8 cellular contexts compared by ENCODE assay signal in genomic region chr1:24536391-24536840, GRCh38. TPM values are rescaled to one million over a fixed set of nuclear protein-coding genes. Genes with fewer than 3 reads are reported as not detected.
DNase-seq lines count a peak whose midpoint lies in the region; ATAC-seq, FAIRE-seq and TF ChIP-seq lines count a peak whose summit lies in the region.

No MANE protein-coding gene starts in this region.

- H3K9me3 ChIP-seq in HepG2 (ENCODE audit: low read length) = no peaks in the 10 kb centered on the region

- no peak overlapping the region for H2AFZ ChIP-seq in HepG2 (ENCODE audit: low read length)

- peak overlapping the region; percentile 64 for H3K27ac ChIP-seq in HepG2 (ENCODE audit: extremely low read length, insufficient read depth, low read length)

- TF ChIP-seq CTCF in HepG2 (CRISPR knock-in tag; IDR thresholded peaks at IDR 0.05) = no peak

- peaks cover 55% of the 10 kb centered on the region for H3K4me1 ChIP-seq in HepG2 (ENCODE audit: insufficient read depth, low read length)

- BruUV-seq in HepG2 (replicated peaks; lab: Mats Ljungman, UMichigan) = no TSS peak

- CTCF ChIA-PET in HepG2 (lab: Yijun Ruan, JAX; ENCODE audit: low intra/inter-chr PET ratio, low total read pairs) = no interaction called here

- POLR2A ChIA-PET in HepG2 (lab: Yijun Ruan, JAX) = interaction anchor here (1.6 kb wide), 2 partner anchors 22 to 32 kb away, joined by 3 to 7 read pairs; no protein-coding TSS in a partner anchor

- TF ChIP-seq EP300 in HepG2 (IDR thresholded peaks at IDR 0.05; ENCODE audit: low read depth in 2 of 2, low read length in 2 of 2) = no peak
- no peak for TF ChIP-seq EP300 in HepG2 (CRISPR knock-in tag; IDR thresholded peaks at IDR 0.05; ENCODE audit: borderline replicate concordance)

- TF ChIP-seq POLR2A in HepG2 (IDR thresholded peaks at IDR 0.05; ENCODE audit: insufficient read depth in 1 of 2, low read depth in 2 of 2, low read length in 2 of 2) = no peak
- no peak for TF ChIP-seq POLR2A in H54 (IDR thresholded peaks at IDR 0.05; ENCODE audit: low read depth, low read length)

- no peaks in the 10 kb centered on the region for H4K20me1 ChIP-seq in HepG2 (ENCODE audit: insufficient read depth, low read length)

- WGBS in HepG2 (ENCODE audit: low lambda C conversion rate) = 35% methylated on average over 7 of the region's 7 CpGs

- no peak for TF ChIP-seq RAD21 in HepG2 (CRISPR knock-in tag; IDR thresholded peaks at IDR 0.05)

- intact Hi-C loops in HepG2 (cut with micrococcal nuclease; ENCODE audit: unreplicated experiment) = no loop called here

- peak overlapping the region; percentile 11 for H3K9ac ChIP-seq in HepG2 (ENCODE audit: insufficient read depth, low read depth, low read length)

- peak; percentile 83 for FAIRE-seq in HepG2 (lab: Jason Lieb, UNC)
- FAIRE-seq in H54 (lab: Jason Lieb, UNC) = no peak

- peak overlapping the region; percentile 30 for H3K4me2 ChIP-seq in HepG2 (ENCODE audit: low read depth, low read length)

- no peak overlapping the region for H3K4me3 ChIP-seq in HepG2 (replicated peaks in 1 of 3; ENCODE audit: insufficient read depth in 1 of 3, low read depth in 2 of 3, low read length in 3 of 3)

- ATAC-seq in HepG2 = no peak

- peaks cover 3 to 5% of the 10 kb centered on the region in 2 experiments; a peak in 2 of 5 replicates for H3K36me3 ChIP-seq in HepG2 (replicated peaks in 1 of 2; ENCODE audit: control insufficient read depth in 1 of 2, insufficient read depth in 2 of 2, low read length in 2 of 2)

- no peaks in the 10 kb centered on the region for H3K27me3 ChIP-seq in HepG2 (ENCODE audit: control insufficient read depth in 1 of 2, insufficient read depth in 2 of 2, low read length in 2 of 2)

- no peaks in the 10 kb centered on the region for H3K79me2 ChIP-seq in HepG2 (ENCODE audit: insufficient read depth, low read length)

- DNase-seq in NK-92 treated with Interleukin-12 subunit alpha and Interleukin-12 subunit beta, amount 100 ng/mL, for 24 hours (lab: John Stamatoyannopoulos, UW) = peak; percentile 68
- DNase-seq in NK-92 (lab: John Stamatoyannopoulos, UW; ENCODE audit: unreplicated experiment) = no peak
- DNase-seq in NCI-H2029 treated with DMSO at 0.1 percent for 48 hours (lab: John Stamatoyannopoulos, UW) = peak; percentile 70
- peak; percentile 80 for DNase-seq in activated CD8-positive, alpha-beta memory T cell treated with anti-CD3 and anti-CD28 coated beads, Interleukin-2, amount 50 U/mL, for 48 hours
- peak; percentile 35 for DNase-seq in HepG2 (ENCODE audit: low spot score)
- DNase-seq in stimulated activated naive CD4-positive, alpha-beta T cell treated with Interleukin-2 at 50 U/mL for 16 hours (lab: John Stamatoyannopoulos, UW) = peak; percentile 55
- DNase-seq in H54 (ENCODE audit: insufficient read length, low spot score) = no peak
- DNase-seq in NCI-H2196 (lab: John Stamatoyannopoulos, UW; ENCODE audit: unreplicated experiment) = no peak

- in situ Hi-C loops in HepG2 (cut with HindIII; ENCODE audit: extremely low pct_ligation_motif_present, low pct_unique_long_range_greater_than_20kb) = no loop called here

TF ChIP-seq in HepG2, 621 proteins besides CTCF, POLR2A, EP300 and RAD21 (continues in another document):
- TF ChIP-seq ZNF329 (CRISPR knock-in tag; IDR thresholded peaks at IDR 0.05; ENCODE audit: low read depth) (no peak), ZBTB33 (CRISPR knock-in tag; IDR thresholded peaks at IDR 0.05) (no peak), KLF16 (CRISPR knock-in tag; IDR thresholded peaks at IDR 0.05) (no peak), NCOA5 (CRISPR knock-in tag; IDR thresholded peaks at IDR 0.05) (no peak), ZNF414 (CRISPR knock-in tag; IDR thresholded peaks at IDR 0.05) (no peak), ZNF343 (CRISPR knock-in tag; IDR thresholded peaks at IDR 0.05) (no peak)

RNA-seq across cellular contexts. Expression of gene NCMAP, which starts 19.5 kb away (rescaled TPM):
- 2.7 and 2.9 TPM in 2 replicates for total RNA-seq in HepG2 (2016; rRNA removed; fragmentation: Illumina TruSeq; extraction: Trizol)
- 1.1 and 1.7 TPM in 2 replicates for total RNA-seq in HepG2 (2016; cell fraction: cytosol; rRNA removed; fragmentation: Illumina TruSeq; extraction: Trizol; ENCODE audit: low read depth)
- total RNA-seq in HepG2 (2016; cell fraction: insoluble cytoplasmic fraction; rRNA removed; fragmentation: Illumina TruSeq; extraction: Trizol) = 2.5 and 2.7 TPM in 2 replicates
- 3.6 and 4.1 TPM in 2 replicates for total RNA-seq in HepG2 (2016; cell fraction: membrane; rRNA removed; fragmentation: Illumina TruSeq; extraction: Trizol)
- 1.3 and 1.7 TPM in 2 replicates for total RNA-seq in HepG2 (2016; cell fraction: nucleus; rRNA removed; fragmentation: Illumina TruSeq; extraction: Trizol)
- polyA plus RNA-seq in HepG2 (2011; rRNA removed) = 20.0 and 22.0 TPM in 2 replicates
- 16.3 and 22.0 TPM in 2 replicates for polyA plus RNA-seq in HepG2 (2011; cell fraction: cytosol; rRNA removed)
- 6.2 and 8.2 TPM in 2 replicates for polyA plus RNA-seq in HepG2 (2011; cell fraction: nucleus; rRNA removed)
- 9.9 and 19.2 TPM in 2 replicates for polyA plus RNA-seq in HepG2 (2012)
- 1.1 and 1.6 TPM in 2 replicates for polyA plus RNA-seq in HepG2 (2016; cell fraction: cytosol; fragmentation: Illumina TruSeq; extraction: Trizol; ENCODE audit: low read depth)
- 2.0 and 2.2 TPM in 2 replicates for polyA plus RNA-seq in HepG2 (2016; cell fraction: insoluble cytoplasmic fraction; fragmentation: Illumina TruSeq; extraction: Trizol; ENCODE audit: low read depth)
- polyA plus RNA-seq in HepG2 (2016; cell fraction: membrane; fragmentation: Illumina TruSeq; extraction: Trizol; ENCODE audit: low read depth) = 2.3 and 3.2 TPM in 2 replicates
- 2.1 and 2.3 TPM in 2 replicates for polyA plus RNA-seq in HepG2 (2016; cell fraction: nucleus; fragmentation: Illumina TruSeq; extraction: Trizol; ENCODE audit: insufficient read depth, low read depth)
- polyA minus RNA-seq in HepG2 (2011; rRNA and poly(A)+ RNA removed; ENCODE audit: low replicate concordance) = 28.8 TPM in 1 of 2 replicates, not detected in the other
- 13.1 and 18.4 TPM in 2 replicates for polyA minus RNA-seq in HepG2 (2011; cell fraction: cytosol; rRNA and poly(A)+ RNA removed)
- 6.2 and 9.0 TPM in 2 replicates for polyA minus RNA-seq in HepG2 (2011; cell fraction: nucleus; rRNA and poly(A)+ RNA removed)

RNA-seq across cellular contexts. Expression of gene RCAN3, which starts 33.8 kb away (rescaled TPM):
- 13.3 and 13.6 TPM in 2 replicates for total RNA-seq in HepG2 (2016; rRNA removed; fragmentation: Illumina TruSeq; extraction: Trizol)
- 11.1 and 12.8 TPM in 2 replicates for total RNA-seq in HepG2 (2016; cell fraction: cytosol; rRNA removed; fragmentation: Illumina TruSeq; extraction: Trizol; ENCODE audit: low read depth)
- 12.7 and 13.1 TPM in 2 replicates for total RNA-seq in HepG2 (2016; cell fraction: insoluble cytoplasmic fraction; rRNA removed; fragmentation: Illumina TruSeq; extraction: Trizol)
- 11.4 and 12.2 TPM in 2 replicates for total RNA-seq in HepG2 (2016; cell fraction: membrane; rRNA removed; fragmentation: Illumina TruSeq; extraction: Trizol)
- total RNA-seq in HepG2 (2016; cell fraction: nucleus; rRNA removed; fragmentation: Illumina TruSeq; extraction: Trizol) = 6.8 and 7.8 TPM in 2 replicates
- 10.9 and 12.2 TPM in 2 replicates for polyA plus RNA-seq in HepG2 (2011; rRNA removed)
- 7.5 and 10.9 TPM in 2 replicates for polyA plus RNA-seq in HepG2 (2011; cell fraction: cytosol; rRNA removed)
- 5.9 and 6.3 TPM in 2 replicates for polyA plus RNA-seq in HepG2 (2011; cell fraction: nucleus; rRNA removed)
- 8.9 and 12.1 TPM in 2 replicates for polyA plus RNA-seq in HepG2 (2012)
- 5.1 and 5.8 TPM in 2 replicates for polyA plus RNA-seq in HepG2 (2016; cell fraction: cytosol; fragmentation: Illumina TruSeq; extraction: Trizol; ENCODE audit: low read depth)
- polyA plus RNA-seq in HepG2 (2016; cell fraction: insoluble cytoplasmic fraction; fragmentation: Illumina TruSeq; extraction: Trizol; ENCODE audit: low read depth) = 11.8 and 14.0 TPM in 2 replicates
- polyA plus RNA-seq in HepG2 (2016; cell fraction: membrane; fragmentation: Illumina TruSeq; extraction: Trizol; ENCODE audit: low read depth) = 9.8 and 11.1 TPM in 2 replicates
- 11.0 and 12.1 TPM in 2 replicates for polyA plus RNA-seq in HepG2 (2016; cell fraction: nucleus; fragmentation: Illumina TruSeq; extraction: Trizol; ENCODE audit: insufficient read depth, low read depth)
- polyA minus RNA-seq in HepG2 (2011; rRNA and poly(A)+ RNA removed; ENCODE audit: low replicate concordance) = 5.6 and 20.2 TPM in 2 replicates
- polyA minus RNA-seq in HepG2 (2011; cell fraction: cytosol; rRNA and poly(A)+ RNA removed) = 12.3 and 12.5 TPM in 2 replicates
- 4.2 and 8.7 TPM in 2 replicates for polyA minus RNA-seq in HepG2 (2011; cell fraction: nucleus; rRNA and poly(A)+ RNA removed)

Comparison
In these comparisons a context has a peak if more than half of its experiments do, and no peak if none do; other contexts are left out.
1. DNase-seq: peak in NK-92 treated with Interleukin-12 subunit alpha and Interleukin-12 subunit beta, amount 100 ng/mL, for 24 hours (single experiment), NCI-H2029 treated with DMSO at 0.1 percent for 48 hours (single experiment), activated CD8-positive, alpha-beta memory T cell treated with anti-CD3 and anti-CD28 coated beads, Interleukin-2, amount 50 U/mL, for 48 hours (single experiment), HepG2 (single experiment) and stimulated activated naive CD4-positive, alpha-beta T cell treated with Interleukin-2 at 50 U/mL for 16 hours (single experiment); none in NK-92 (single experiment), H54 (single experiment) and NCI-H2196 (single experiment).